Comparison of ENCODE assay signal across 8 cellular contexts in genomic region chr20:63434599-63435378, GRCh38.
DNase-seq lines count a peak whose midpoint lies in the region; ATAC-seq and TF ChIP-seq lines count a peak whose summit lies in the region.

No MANE protein-coding gene starts in this region.

- H3K4me1 Mint-ChIP-seq in central memory CD8-positive, alpha-beta T cell = peaks cover 13% of the 10 kb centered on the region

- no peaks in the 10 kb centered on the region for H3K9me3 Mint-ChIP-seq in central memory CD8-positive, alpha-beta T cell

- no peak overlapping the region for H3K27ac Mint-ChIP-seq in central memory CD8-positive, alpha-beta T cell (ENCODE audit: low read depth)

- DNase-seq in 8988T (peak; percentile 97), NCI-H2196 (lab: John Stamatoyannopoulos, UW; ENCODE audit: unreplicated experiment) (peak; percentile 75), left kidney (ENCODE audit: low read depth, low spot score) (peak; percentile 94)
- DNase-seq in activated CD4-positive, CD25-positive, alpha-beta regulatory T cell treated with anti-CD3 and anti-CD28 coated beads, Interleukin-2, amount 50 U/mL, for 72 hours = peak; percentile 77
- DNase-seq in central memory CD8-positive, alpha-beta T cell (ENCODE audit: low spot score in 2 of 2) = peak; percentile 58 to 62
- DNase-seq in stimulated activated CD4-positive, alpha-beta T cell treated with anti-CD3 and anti-CD28 coated beads, TNF-alpha, amount 100 ng/mL, for 24 hours (ENCODE audit: low read depth in 3 of 3) = peak; percentile 63 to 74 (median 70)

- TF ChIP-seq CTCF in GM12875 (IDR thresholded peaks at IDR 0.05; ENCODE audit: borderline replicate concordance, insufficient read depth, low read depth, low read length) = peak; percentile 88

- peaks cover 3% of the 10 kb centered on the region for H3K36me3 Mint-ChIP-seq in central memory CD8-positive, alpha-beta T cell (ENCODE audit: insufficient read depth)

- H3K4me3 ChIP-seq in GM12875 (ENCODE audit: low read depth, low read length) = no peak overlapping the region

- no peak overlapping the region for H3K4me3 Mint-ChIP-seq in central memory CD8-positive, alpha-beta T cell

- ATAC-seq in central memory CD8-positive, alpha-beta T cell (replicated peaks; ENCODE audit: extremely low read depth, poor library complexity, severe bottlenecking) = peak; percentile 64
- no peak for ATAC-seq in GM19324 (IDR thresholded peaks at IDR 0.05; ENCODE audit: low FRiP score, unreplicated experiment)

- H3K27me3 Mint-ChIP-seq in central memory CD8-positive, alpha-beta T cell = peaks cover 7% of the 10 kb centered on the region
